In genomic region chr11:47269829-47270305, GRCh38 we compare ENCODE assay signal across 1 cellular context.
A peak's percentile ranks its signal among the peaks of the same experiment; 100 is the strongest.
TF ChIP-seq lines count a peak whose summit lies in the region.

Gene MADD (plus strand): TSS chr11:47270133.

TF ChIP-seq in HepG2, 621 proteins besides CTCF, POLR2A, EP300 and RAD21 (continued from another document and continues in another):
- no peak for TF ChIP-seq THAP9 (CRISPR knock-in tag; IDR thresholded peaks at IDR 0.05; ENCODE audit: borderline replicate concordance)
- TF ChIP-seq ZNF296 (CRISPR knock-in tag; conservative IDR thresholded peaks at IDR 0.05): 0 out of 2 replicates have a peak, but pooled peaks have one; percentile 28
- TF ChIP-seq POLR2AphosphoS5 (IDR thresholded peaks at IDR 0.05; ENCODE audit: low read depth, low read length): peak; percentile 77
- 0 out of 2 replicates have a peak, but pooled peaks have one; percentile 55 for TF ChIP-seq SALL2 (CRISPR knock-in tag; IDR thresholded peaks at IDR 0.05)
- no peak for TF ChIP-seq ZNF431 (CRISPR knock-in tag; IDR thresholded peaks at IDR 0.05; ENCODE audit: borderline replicate concordance, low read depth)
- TF ChIP-seq CBX5 (CRISPR knock-in tag; IDR thresholded peaks at IDR 0.05; ENCODE audit: borderline replicate concordance): no peak
- peak; percentile 46 for TF ChIP-seq RBM22 (optimal IDR thresholded peaks at IDR 0.05; ENCODE audit: low read length)
- no peak for TF ChIP-seq KDM6A (CRISPR knock-in tag; IDR thresholded peaks at IDR 0.05; ENCODE audit: low read depth)
- TF ChIP-seq ZNF557 (CRISPR knock-in tag; IDR thresholded peaks at IDR 0.05): no peak
- TF ChIP-seq PRPF4 (IDR thresholded peaks at IDR 0.05; ENCODE audit: low read depth, low read length, poor library complexity, severe bottlenecking): no peak
- TF ChIP-seq ZNF256 (CRISPR knock-in tag; conservative IDR thresholded peaks at IDR 0.05): no peak
- TF ChIP-seq ZHX2 (IDR thresholded peaks at IDR 0.05; ENCODE audit: low read depth): no peak
- TF ChIP-seq ZHX2 (CRISPR knock-in tag; IDR thresholded peaks at IDR 0.05; ENCODE audit: borderline replicate concordance): no peak
- TF ChIP-seq DBP (CRISPR knock-in tag; IDR thresholded peaks at IDR 0.05; ENCODE audit: not compliant biosample characterization): no peak
- TF ChIP-seq AGO1 (IDR thresholded peaks at IDR 0.05; ENCODE audit: low read depth, low read length, poor library complexity, severe bottlenecking): no peak
- TF ChIP-seq NFKBIZ (CRISPR knock-in tag; IDR thresholded peaks at IDR 0.05): no peak
- peak; percentile 36 for TF ChIP-seq RBM39 (IDR thresholded peaks at IDR 0.05; ENCODE audit: low read depth, low read length, poor library complexity, severe bottlenecking)
- no peak for TF ChIP-seq ZUFSP (CRISPR knock-in tag; IDR thresholded peaks at IDR 0.05; ENCODE audit: borderline replicate concordance)
- peak; percentile 52 for TF ChIP-seq YY1 (IDR thresholded peaks at IDR 0.05; ENCODE audit: insufficient read depth, insufficient replicate concordance, low read depth, low read length)
- 0 out of 2 replicates have a peak, but pooled peaks have one; percentile 12 for TF ChIP-seq ZFP91 (CRISPR knock-in tag; IDR thresholded peaks at IDR 0.05; ENCODE audit: borderline replicate concordance)
- no peak for TF ChIP-seq USF2 (IDR thresholded peaks at IDR 0.05; ENCODE audit: low read depth, low read length)
- TF ChIP-seq USF2 (CRISPR knock-in tag; IDR thresholded peaks at IDR 0.05; ENCODE audit: borderline replicate concordance): no peak
- no peak for TF ChIP-seq FOXA1 (IDR thresholded peaks at IDR 0.05)
- no peak for TF ChIP-seq FOXA1 (CRISPR knock-in tag; IDR thresholded peaks at IDR 0.05)
- peak; percentile 71 for TF ChIP-seq ZFX (CRISPR knock-in tag; IDR thresholded peaks at IDR 0.05; ENCODE audit: low read depth)
- no peak for TF ChIP-seq TRIM22 (IDR thresholded peaks at IDR 0.05)
- 0 out of 2 replicates have a peak, but pooled peaks have one; percentile 66 for TF ChIP-seq SSRP1 (CRISPR knock-in tag; IDR thresholded peaks at IDR 0.05)
- 0 out of 2 replicates have a peak, but pooled peaks have one; percentile 18 for TF ChIP-seq MXD1 (CRISPR knock-in tag; IDR thresholded peaks at IDR 0.05)
- peak; percentile 48 for TF ChIP-seq SKI (IDR thresholded peaks at IDR 0.05; ENCODE audit: partially characterized antibody)
- no peak for TF ChIP-seq ZNF549 (CRISPR knock-in tag; IDR thresholded peaks at IDR 0.05)
- TF ChIP-seq ZSCAN29 (CRISPR knock-in tag; conservative IDR thresholded peaks at IDR 0.05): no peak
- TF ChIP-seq ZNF251 (CRISPR knock-in tag; IDR thresholded peaks at IDR 0.05): no peak
- 0 out of 2 replicates have a peak, but pooled peaks have one; percentile 70 for TF ChIP-seq THAP8 (CRISPR knock-in tag; IDR thresholded peaks at IDR 0.05; ENCODE audit: borderline replicate concordance)
- TF ChIP-seq ZNF639 (CRISPR knock-in tag; conservative IDR thresholded peaks at IDR 0.05): no peak
- no peak for TF ChIP-seq NCOA2 (CRISPR knock-in tag; IDR thresholded peaks at IDR 0.05)
- no peak; the same call in 1 of the 2 replicates for TF ChIP-seq GMEB1 (CRISPR knock-in tag; IDR thresholded peaks at IDR 0.05; ENCODE audit: borderline replicate concordance)
- TF ChIP-seq TEAD3 (CRISPR knock-in tag; optimal IDR thresholded peaks at IDR 0.05; ENCODE audit: borderline replicate concordance): peak; percentile 10
- no peak for TF ChIP-seq ZNF20 (CRISPR knock-in tag; IDR thresholded peaks at IDR 0.05)
- no peak for TF ChIP-seq ASH2L (IDR thresholded peaks at IDR 0.05; ENCODE audit: insufficient read length, low read depth, low read length)
